ENCODE assay signal across 14 cellular contexts in genomic region chr2:181128199-181128598, GRCh38.
DNase-seq lines count a peak whose midpoint lies in the region; ATAC-seq, FAIRE-seq and TF ChIP-seq lines count a peak whose summit lies in the region.
"Had no signal": no experiment of that assay in that cellular context is flagged by ENCODE, and none has a peak within 500 bp of the region (broad histone marks: within the 10 kb centered on the region; RNA-seq: fewer than 3 reads in every experiment).

No MANE protein-coding gene starts in this region.

- H3K4me1 Mint-ChIP-seq in CD4-positive, CD25-positive, alpha-beta regulatory T cell: peaks cover 24 to 70% (median 34%) of the 10 kb centered on the region in 4 donors

- no peaks in the 10 kb centered on the region for H3K9me3 ChIP-seq in CD4-positive, CD25-positive, alpha-beta regulatory T cell (ENCODE audit: control insufficient read depth in 2 of 2, low read length in 2 of 2)
- H3K9me3 ChIP-seq in prostate gland: no peaks in the 10 kb centered on the region
- H3K9me3 ChIP-seq: adrenal gland, psoas muscle had no signal

- H3K27ac Mint-ChIP-seq in CD4-positive, CD25-positive, alpha-beta regulatory T cell: peak overlapping the region; percentile 39 to 73 (median 56)
- H3K27ac Mint-ChIP-seq: IgD-negative memory B cell had no signal

- H3K4me1 ChIP-seq in CD4-positive, CD25-positive, alpha-beta regulatory T cell (ENCODE audit: control insufficient read depth, insufficient read depth, low read length, poor library complexity, severe bottlenecking): peaks cover 28% of the 10 kb centered on the region
- no peaks in the 10 kb centered on the region for H3K4me1 ChIP-seq in prostate gland (replicated peaks)
- H3K4me1 ChIP-seq: adrenal gland, psoas muscle had no signal

- peak overlapping the region; percentile 53 for H3K27ac ChIP-seq in CD4-positive, CD25-positive, alpha-beta regulatory T cell (ENCODE audit: insufficient read depth, low read length, poor library complexity, severe bottlenecking)
- H3K27ac ChIP-seq in prostate gland: no peak overlapping the region
- H3K27ac ChIP-seq: adrenal gland, psoas muscle had no signal

- H3K36me3 ChIP-seq in CD4-positive, CD25-positive, alpha-beta regulatory T cell (ENCODE audit: control insufficient read depth, insufficient read depth, low read length): no peaks in the 10 kb centered on the region
- H3K36me3 ChIP-seq in prostate gland: no peaks in the 10 kb centered on the region
- H3K36me3 ChIP-seq: adrenal gland had no signal

- FAIRE-seq in HTR-8/SVneo (lab: Jason Lieb, UNC): no peak
- no peak for FAIRE-seq in RCC 7860 (lab: Jason Lieb, UNC)

- H3K27me3 Mint-ChIP-seq in CD4-positive, CD25-positive, alpha-beta regulatory T cell: no peaks in the 10 kb centered on the region
- H3K27me3 Mint-ChIP-seq: IgD-negative memory B cell had no signal

- no peak for TF ChIP-seq POLR2A in prostate gland (IDR thresholded peaks at IDR 0.05)

- no peaks in the 10 kb centered on the region for H3K27me3 ChIP-seq in CD4-positive, CD25-positive, alpha-beta regulatory T cell (ENCODE audit: control insufficient read depth, insufficient read depth, low read length)
- no peaks in the 10 kb centered on the region for H3K27me3 ChIP-seq in prostate gland (replicated peaks; ENCODE audit: insufficient read depth)
- H3K27me3 ChIP-seq: adrenal gland had no signal

- intact Hi-C loops in prostate gland (cut with DNase I): no loop called here

- ATAC-seq in CD4-positive, CD25-positive, alpha-beta regulatory T cell (ENCODE audit: low read depth in 2 of 2): no peak
- ATAC-seq in GM18870 (IDR thresholded peaks at IDR 0.05; ENCODE audit: unreplicated experiment) (peak; percentile 81), HG02610 (IDR thresholded peaks at IDR 0.05; ENCODE audit: unreplicated experiment) (peak; percentile 84), HG03460 (IDR thresholded peaks at IDR 0.05; ENCODE audit: unreplicated experiment) (peak; percentile 59)
- ATAC-seq: psoas muscle had no signal

- DNase-seq in CD4-positive, CD25-positive, alpha-beta regulatory T cell: peak in 1 of 3 donors; percentile 42
- DNase-seq in HTR-8/SVneo (ENCODE audit: insufficient read length, low spot score): no peak
- DNase-seq in NCI-H1436 treated with DMSO at 0.1 percent for 48 hours (lab: John Stamatoyannopoulos, UW): no peak
- no peak for DNase-seq in RCC 7860 (ENCODE audit: low spot score)
- no peak for DNase-seq in prostate gland (ENCODE audit: low spot score)
- DNase-seq: adrenal gland, AML-193, NCI-H69, psoas muscle, T-helper 9 cell had no signal

- H3K4me3 ChIP-seq in CD4-positive, CD25-positive, alpha-beta regulatory T cell (ENCODE audit: low read depth, low read length): peak overlapping the region; percentile 60
- no peak overlapping the region for H3K4me3 ChIP-seq in prostate gland
- H3K4me3 ChIP-seq: adrenal gland, psoas muscle had no signal

- TF ChIP-seq CTCF in prostate gland (IDR thresholded peaks at IDR 0.05): no peak

- H3K9me3 Mint-ChIP-seq in CD4-positive, CD25-positive, alpha-beta regulatory T cell: peaks cover 0 to 4% (median 2%) of the 10 kb centered on the region in 7 donors

- H3K36me3 Mint-ChIP-seq in CD4-positive, CD25-positive, alpha-beta regulatory T cell: peaks cover 9% of the 10 kb centered on the region
- H3K36me3 Mint-ChIP-seq: IgD-negative memory B cell had no signal

- H3K4me3 Mint-ChIP-seq in CD4-positive, CD25-positive, alpha-beta regulatory T cell: peak overlapping the region in 3 of 4 donors; percentile 14 to 33 (median 23)
- H3K4me3 Mint-ChIP-seq: IgD-negative memory B cell had no signal

Comparison
In these comparisons a context has a peak if more than half of its experiments do, and no peak if none do; other contexts are left out.
1. ATAC-seq: peak in GM18870 (single experiment), HG02610 (single experiment) and HG03460 (single experiment); none in CD4-positive, CD25-positive, alpha-beta regulatory T cell (0 of 2).